Comparison of ENCODE assay signal across 10 cellular contexts in genomic region chr7:32218741-32219283, GRCh38.
"Had no signal": no experiment of that assay in that cellular context is flagged by ENCODE, and none has a peak within 500 bp of the region (broad histone marks: within the 10 kb centered on the region; RNA-seq: fewer than 3 reads in every experiment).

No MANE protein-coding gene starts in this region.

- H3K27ac Mint-ChIP-seq: activated naive CD4-positive, alpha-beta T cell treated with anti-CD3 and anti-CD28 coated beads, Interleukin-2, amount 10 ng/mL, durations not matched to agents 7 days and 5 days; activated T-helper 2 cell treated with anti-CD3 and anti-CD28 coated beads, Interferon-gamma antibody, Interleukin-2, Interleukin-4, amounts not matched to agents 10 μg/mL and 5 μg/mL and 100 μg/mL, durations not matched to agents 14 hours and 24 hours and 36 hours; effector memory CD8-positive, alpha-beta T cell; natural killer cell; progenitor cell of endocrine pancreas; stimulated activated memory B cell treated with anti-CD40 and anti-IgM and Interleukin-4, amounts not matched to agents 10 μg/mL and 1 μg/mL and 100 μg/mL, for 72 hours had no signal

- H3K4me1 ChIP-seq: right lobe of liver had no signal

- H3K36me3 Mint-ChIP-seq: activated naive CD4-positive, alpha-beta T cell treated with anti-CD3 and anti-CD28 coated beads, Interleukin-2, amount 10 ng/mL, durations not matched to agents 7 days and 5 days; natural killer cell; stimulated activated memory B cell treated with anti-CD40 and anti-IgM and Interleukin-4, amounts not matched to agents 10 μg/mL and 1 μg/mL and 100 μg/mL, for 72 hours had no signal

- H3K4me1 Mint-ChIP-seq: activated naive CD4-positive, alpha-beta T cell treated with anti-CD3 and anti-CD28 coated beads, Interleukin-2, amount 10 ng/mL, durations not matched to agents 7 days and 5 days; natural killer cell; stimulated activated memory B cell treated with anti-CD40 and anti-IgM and Interleukin-4, amounts not matched to agents 10 μg/mL and 1 μg/mL and 100 μg/mL, for 72 hours had no signal

- H3K27ac ChIP-seq: right lobe of liver had no signal

- H3K36me3 ChIP-seq: right lobe of liver had no signal

- DNase-seq: activated CD4-positive, CD25-positive, alpha-beta regulatory T cell; activated naive CD4-positive, alpha-beta T cell treated with anti-CD3 and anti-CD28 coated beads, Interleukin-2, amount 10 ng/mL, durations not matched to agents 7 days and 5 days; effector memory CD8-positive, alpha-beta T cell; natural killer cell; right lobe of liver; stimulated activated CD4-positive, alpha-beta T cell treated with anti-CD3 and anti-CD28 coated beads, Interleukin-1b, Interleukin-23, amount 100 ng/mL, for 48 hours; trophoblast cell had no signal

- ATAC-seq: effector memory CD8-positive, alpha-beta T cell; natural killer cell; right lobe of liver; stimulated activated memory B cell treated with anti-CD40 and anti-IgM and Interleukin-4, amounts not matched to agents 10 μg/mL and 1 μg/mL and 100 μg/mL, for 72 hours had no signal

- H3K27me3 Mint-ChIP-seq: activated naive CD4-positive, alpha-beta T cell treated with anti-CD3 and anti-CD28 coated beads, Interleukin-2, amount 10 ng/mL, durations not matched to agents 7 days and 5 days; effector memory CD8-positive, alpha-beta T cell; stimulated activated memory B cell treated with anti-CD40 and anti-IgM and Interleukin-4, amounts not matched to agents 10 μg/mL and 1 μg/mL and 100 μg/mL, for 72 hours had no signal

- H3K4me3 ChIP-seq: right lobe of liver had no signal

- H3K9me3 Mint-ChIP-seq: activated naive CD4-positive, alpha-beta T cell treated with anti-CD3 and anti-CD28 coated beads, Interleukin-2, amount 10 ng/mL, durations not matched to agents 7 days and 5 days; activated T-helper 2 cell treated with anti-CD3 and anti-CD28 coated beads, Interferon-gamma antibody, Interleukin-2, Interleukin-4, amounts not matched to agents 10 μg/mL and 5 μg/mL and 100 μg/mL, durations not matched to agents 14 hours and 24 hours and 36 hours; natural killer cell; stimulated activated memory B cell treated with anti-CD40 and anti-IgM and Interleukin-4, amounts not matched to agents 10 μg/mL and 1 μg/mL and 100 μg/mL, for 72 hours had no signal

- H3K27me3 ChIP-seq: right lobe of liver had no signal

- H3K4me3 Mint-ChIP-seq: activated naive CD4-positive, alpha-beta T cell treated with anti-CD3 and anti-CD28 coated beads, Interleukin-2, amount 10 ng/mL, durations not matched to agents 7 days and 5 days; effector memory CD8-positive, alpha-beta T cell; natural killer cell; stimulated activated memory B cell treated with anti-CD40 and anti-IgM and Interleukin-4, amounts not matched to agents 10 μg/mL and 1 μg/mL and 100 μg/mL, for 72 hours had no signal

- H3K9me3 ChIP-seq: right lobe of liver had no signal
